ENCODE assay signal across 13 cellular contexts in genomic region chr1:30087465-30087864, GRCh38.
A peak's percentile ranks its signal among the peaks of the same experiment; 100 is the strongest.
DNase-seq lines count a peak whose midpoint lies in the region; ATAC-seq, FAIRE-seq and TF ChIP-seq lines count a peak whose summit lies in the region.
"Had no signal": no experiment of that assay in that cellular context is flagged by ENCODE, and none has a peak within 500 bp of the region (broad histone marks: within the 10 kb centered on the region; RNA-seq: fewer than 3 reads in every experiment).

No MANE protein-coding gene starts in this region.

- no peak overlapping the region for H2BK5ac ChIP-seq in H1 (ENCODE audit: low read depth, low read length)

- no peak overlapping the region for H4K8ac ChIP-seq in H1 (ENCODE audit: extremely low read depth, insufficient read depth, low read length)

- H3K23me2 ChIP-seq in H1 (ENCODE audit: low read depth, low read length), result no peaks in the 10 kb centered on the region; the same call in 1 of the 2 replicates

- H4K91ac ChIP-seq in H1 (replicated peaks; ENCODE audit: insufficient read length, low read length), result no peak overlapping the region

- TF ChIP-seq EP300 in H1 (IDR thresholded peaks at IDR 0.05; ENCODE audit: borderline replicate concordance in 1 of 2, low read depth in 2 of 2, low read length in 2 of 2), result no peak

- H3K79me2 ChIP-seq in H1 (ENCODE audit: control insufficient read depth in 1 of 2, insufficient read depth in 2 of 2, low read length in 2 of 2) (no peaks in the 10 kb centered on the region), smooth muscle cell (ENCODE audit: low read depth) (no peaks in the 10 kb centered on the region)

- no peak overlapping the region for H3K56ac ChIP-seq in H1 (replicated peaks; ENCODE audit: insufficient read length, low read depth, low read length)

- TF ChIP-seq POLR2A in H1 (IDR thresholded peaks at IDR 0.05; ENCODE audit: control extremely low read depth in 1 of 2, low read depth in 2 of 2, low read length in 2 of 2), result no peak

- no peak overlapping the region for H3K14ac ChIP-seq in H1 (ENCODE audit: insufficient read length)

- no peak overlapping the region for H2BK15ac ChIP-seq in H1 (ENCODE audit: low read length)

- no peak overlapping the region for H3K4ac ChIP-seq in H1 (replicated peaks; ENCODE audit: insufficient read length, low read depth, low read length)

- H3F3A ChIP-seq in smooth muscle cell (ENCODE audit: low read depth), result no peaks in the 10 kb centered on the region

- FAIRE-seq in H1 (lab: Jason Lieb, UNC), result peak; percentile 84
- FAIRE-seq: H54 had no signal

- no peak overlapping the region for H2BK12ac ChIP-seq in H1 (ENCODE audit: low read depth, low read length)

- no peak overlapping the region for H4K5ac ChIP-seq in H1 (ENCODE audit: insufficient read length, low read depth, low read length)

- 81% methylated on average over 6 of the region's 6 CpGs; no CpG with 5 or more reads in 1 of the 2 experiments for WGBS in H1 (ENCODE audit: extremely low coverage in 1 of 2, insufficient coverage in 1 of 2, insufficient read length in 1 of 2, insufficient replicate concordance in 2 of 2, low coverage in 1 of 2, low lambda C conversion rate in 2 of 2, missing lambda C conversion rate in 1 of 2), 2 experiments
- 70% methylated on average over 6 of the region's 6 CpGs for WGBS in smooth muscle cell (ENCODE audit: low lambda C conversion rate)

- H3K36me3 ChIP-seq in H1 (ENCODE audit: control insufficient read depth in 2 of 4, insufficient read depth in 4 of 4, low read length in 3 of 4), result no peaks in the 10 kb centered on the region
- no peaks in the 10 kb centered on the region for H3K36me3 ChIP-seq in smooth muscle cell (ENCODE audit: low read depth)
- H3K36me3 ChIP-seq: uterus had no signal

- no peak overlapping the region for H2BK20ac ChIP-seq in H1 (ENCODE audit: low read length)

- H3K18ac ChIP-seq in H1 (ENCODE audit: extremely low read depth, low read length), result no peak overlapping the region

- no peak overlapping the region for H3K27ac ChIP-seq in H1 (ENCODE audit: low read depth, low read length)
- H3K27ac ChIP-seq in smooth muscle cell (ENCODE audit: low read depth), result no peak overlapping the region
- H3K27ac ChIP-seq: uterus had no signal

- CTCF ChIA-PET in H1 (lab: Charles Lee; ENCODE audit: partially characterized antibody), result interaction anchor here (0.6 to 3.3 kb wide), 31 partner anchors 10 to 671 kb away, joined by 3 to 24 read pairs (median 4); no protein-coding TSS in a partner anchor

- H3K4me1 ChIP-seq in H1 (replicated peaks in 1 of 4; ENCODE audit: control insufficient read depth in 3 of 4, insufficient read depth in 4 of 4, low read length in 3 of 4) (peaks cover 0 to 3% (median 0%) of the 10 kb centered on the region in 4 experiments; a peak in 2 of 7 replicates), smooth muscle cell (ENCODE audit: low read depth) (peaks cover 10% of the 10 kb centered on the region)
- H3K4me1 ChIP-seq: uterus had no signal

- POLR2A ChIA-PET in H1 (lab: Charles Lee; ENCODE audit: partially characterized antibody), result no interaction called here

- H2AK5ac ChIP-seq in H1 (ENCODE audit: low read depth, low read length), result no peak overlapping the region

- no peaks in the 10 kb centered on the region for H4K20me1 ChIP-seq in H1 (replicated peaks in 1 of 2; ENCODE audit: control insufficient read depth in 1 of 2, insufficient read depth in 2 of 2, low read length in 2 of 2)
- H4K20me1 ChIP-seq in smooth muscle cell (ENCODE audit: low read depth), result no peaks in the 10 kb centered on the region

- H3K9ac ChIP-seq in H1 (replicated peaks in 1 of 4; ENCODE audit: extremely low read depth in 1 of 4, low read depth in 3 of 4, low read length in 3 of 4), result no peak overlapping the region
- H3K9ac ChIP-seq in smooth muscle cell (ENCODE audit: low read depth), result no peak overlapping the region

- no peak overlapping the region for H3K4me3 ChIP-seq in H1 (ENCODE audit: extremely low read depth in 1 of 4, insufficient read depth in 2 of 4, low read depth in 3 of 4, low read length in 4 of 4)
- no peak overlapping the region for H3K4me3 ChIP-seq in smooth muscle cell
- H3K4me3 ChIP-seq: uterus had no signal

- H2BK120ac ChIP-seq in H1 (replicated peaks; ENCODE audit: low read depth, low read length), result no peak overlapping the region

- no peaks in the 10 kb centered on the region; a peak in 1 of 7 replicates for H3K27me3 ChIP-seq in H1 (replicated peaks in 1 of 4; ENCODE audit: control insufficient read depth in 3 of 4, extremely low read depth in 1 of 4, insufficient read depth in 3 of 4, low read length in 3 of 4)
- peaks cover 28% of the 10 kb centered on the region for H3K27me3 ChIP-seq in smooth muscle cell (ENCODE audit: low read depth)
- H3K27me3 ChIP-seq: uterus had no signal

- H2AFZ ChIP-seq in H1 (ENCODE audit: low read length) (no peak overlapping the region), smooth muscle cell (ENCODE audit: low read depth) (no peak overlapping the region)

- peak; percentile 50 to 65; a peak in 3 of 4 replicates for TF ChIP-seq RAD21 in H1 (IDR thresholded peaks at IDR 0.05 in 1 of 2, conservative IDR thresholded peaks at IDR 0.05 in 1 of 2; ENCODE audit: low read depth in 2 of 2, low read length in 2 of 2)

- H3K4me2 ChIP-seq in H1 (ENCODE audit: insufficient read depth in 1 of 2, low read depth in 2 of 2, low read length in 2 of 2) (no peak overlapping the region), smooth muscle cell (no peak overlapping the region)

- ATAC-seq in HG03520 (IDR thresholded peaks at IDR 0.05; ENCODE audit: unreplicated experiment), result no peak
- ATAC-seq in HG03521 (IDR thresholded peaks at IDR 0.05; ENCODE audit: unreplicated experiment), result no peak
- ATAC-seq: activated naive CD8-positive, alpha-beta T cell treated with anti-CD3 and anti-CD28 coated beads, Interleukin-2, amount 50 U/mL, for 24 hours had no signal

- no peak overlapping the region for H3K23ac ChIP-seq in H1 (ENCODE audit: insufficient read length)

- DNase-seq in NOMO-1 (lab: John Stamatoyannopoulos, UW; ENCODE audit: unreplicated experiment in 2 of 2), result peak; percentile 12 to 22
- DNase-seq in NOMO-1 treated with DMSO at 0.1 percent for 48 hours (lab: John Stamatoyannopoulos, UW; ENCODE audit: unreplicated experiment), result no peak
- peak; percentile 26 for DNase-seq in NCI-H1092 treated with DMSO at 0.1 percent for 48 hours (lab: John Stamatoyannopoulos, UW)
- peak in 1 of 2 experiments; percentile 19 for DNase-seq in H1 (ENCODE audit: low read depth in 1 of 2, low spot score in 2 of 2)
- DNase-seq in smooth muscle cell (lab: John Stamatoyannopoulos, UW; ENCODE audit: unreplicated experiment), result no peak
- DNase-seq in Ammon's horn (ENCODE audit: low spot score), result no peak
- DNase-seq: activated CD4-positive, alpha-beta T cell treated with anti-CD3 and anti-CD28 coated beads for 48 hours; activated naive CD8-positive, alpha-beta T cell treated with anti-CD3 and anti-CD28 coated beads, Interleukin-2, amount 50 U/mL, for 24 hours; CD4-positive, CD25-positive, alpha-beta regulatory T cell; uterus had no signal

- no peaks in the 10 kb centered on the region for H3K9me3 ChIP-seq in H1 (ENCODE audit: insufficient read depth in 2 of 2, low read depth in 1 of 2, low read length in 1 of 2)
- H3K9me3 ChIP-seq in smooth muscle cell (replicated peaks; ENCODE audit: low read depth), result no peaks in the 10 kb centered on the region

- H3K79me1 ChIP-seq in H1 (ENCODE audit: low read depth, low read length), result no peaks in the 10 kb centered on the region

- TF ChIP-seq CTCF in H1 (IDR thresholded peaks at IDR 0.05; ENCODE audit: control extremely low read depth in 1 of 3, insufficient read depth in 1 of 3, low read depth in 1 of 3, low read length in 3 of 3) (peak; percentile 56 to 66 (median 58)), smooth muscle cell (IDR thresholded peaks at IDR 0.05; ENCODE audit: borderline replicate concordance, insufficient read depth, poor library complexity, severe bottlenecking) (peak; percentile 10)

TF ChIP-seq in H1, 55 proteins besides CTCF, POLR2A, EP300 and RAD21:
- TF ChIP-seq NANOG (IDR thresholded peaks at IDR 0.05; ENCODE audit: insufficient read depth, low read depth, low read length, poor library complexity, severe bottlenecking), result no peak
- TF ChIP-seq FOSL1 (IDR thresholded peaks at IDR 0.05; ENCODE audit: insufficient read depth, low read depth, low read length), result no peak
- no peak for TF ChIP-seq ZNF274 (IDR thresholded peaks at IDR 0.05; ENCODE audit: borderline replicate concordance, extremely low read depth, low read length)

Comparison
In these comparisons a context has a peak if more than half of its experiments do, and no peak if none do; other contexts are left out.
1. DNase-seq: peak in NOMO-1 (2 of 2) and NCI-H1092 treated with DMSO at 0.1 percent for 48 hours (single experiment); none in NOMO-1 treated with DMSO at 0.1 percent for 48 hours (single experiment), smooth muscle cell (single experiment) and Ammon's horn (single experiment).